23 cellular contexts compared by ENCODE assay signal in genomic region chr17:49760296-49760695, GRCh38. TPM values are rescaled to one million over a fixed set of nuclear protein-coding genes. Genes with fewer than 3 reads are reported as not detected.
DNase-seq lines count a peak whose midpoint lies in the region; ATAC-seq, FAIRE-seq and TF ChIP-seq lines count a peak whose summit lies in the region.
"Had no signal": no experiment of that assay in that cellular context is flagged by ENCODE, and none has a peak within 500 bp of the region (broad histone marks: within the 10 kb centered on the region; RNA-seq: fewer than 3 reads in every experiment).

No MANE protein-coding gene starts in this region.

- H3K27me3 ChIP-seq in KMS-11 (ENCODE audit: insufficient read depth, low read depth) (no peaks in the 10 kb centered on the region), K562 (ENCODE audit: control insufficient read depth in 2 of 2, insufficient read depth in 2 of 2, low read length in 2 of 2) (no peaks in the 10 kb centered on the region), Peyer's patch (no peaks in the 10 kb centered on the region), esophagus muscularis mucosa (no peaks in the 10 kb centered on the region)
- H3K27me3 ChIP-seq: heart left ventricle had no signal

- H3K4me1 ChIP-seq in KMS-11 (ENCODE audit: low read depth, poor library complexity, severe bottlenecking) (peaks cover 79% of the 10 kb centered on the region), K562 (replicated peaks in 1 of 2; ENCODE audit: control insufficient read depth in 2 of 2, insufficient read depth in 2 of 2, low read length in 2 of 2) (peaks cover 20 to 58% of the 10 kb centered on the region in 2 experiments), Peyer's patch (peaks cover 0 to 27% (median 8%) of the 10 kb centered on the region in 4 donors), esophagus muscularis mucosa (peaks cover 25 to 80% (median 70%) of the 10 kb centered on the region in 4 donors)

- no peaks in the 10 kb centered on the region; the same call in 1 of the 2 replicates for H3K9me3 ChIP-seq in K562 (replicated peaks; ENCODE audit: control insufficient read depth, insufficient read depth, low read depth, low read length)
- no peaks in the 10 kb centered on the region for H3K9me3 ChIP-seq in Peyer's patch
- no peaks in the 10 kb centered on the region for H3K9me3 ChIP-seq in esophagus muscularis mucosa
- H3K9me3 ChIP-seq: heart left ventricle had no signal

- H3K9me3 Mint-ChIP-seq in activated naive CD8-positive, alpha-beta T cell (ENCODE audit: low read depth), result no peaks in the 10 kb centered on the region
- no peaks in the 10 kb centered on the region for H3K9me3 Mint-ChIP-seq in activated naive CD8-positive, alpha-beta T cell treated with anti-CD3 and anti-CD28 coated beads for 36 hours
- H3K9me3 Mint-ChIP-seq in stimulated activated memory B cell treated with anti-CD40 and anti-IgM and Interleukin-4, amounts not matched to agents 10 μg/mL and 1 μg/mL and 100 μg/mL, for 72 hours, result no peaks in the 10 kb centered on the region
- H3K9me3 Mint-ChIP-seq in endothelial cell (ENCODE audit: unreplicated experiment), result no peaks in the 10 kb centered on the region

- H3K4me2 ChIP-seq in KMS-11 (peak overlapping the region; percentile 98), K562 (ENCODE audit: insufficient read depth, low read length) (peak overlapping the region; percentile 97)

- TF ChIP-seq CTCF in KMS-11 (conservative IDR thresholded peaks at IDR 0.05; ENCODE audit: low read depth, low read length), result no peak
- TF ChIP-seq CTCF in K562 (IDR thresholded peaks at IDR 0.05 in 2 of 3, conservative IDR thresholded peaks at IDR 0.05 in 1 of 3; ENCODE audit: insufficient read depth in 2 of 3, low read depth in 1 of 3, low read length in 3 of 3), result no peak
- TF ChIP-seq CTCF in Peyer's patch (IDR thresholded peaks at IDR 0.05), result no peak
- no peak for TF ChIP-seq CTCF in endothelial cell (IDR thresholded peaks at IDR 0.05; ENCODE audit: unreplicated experiment)
- TF ChIP-seq CTCF in esophagus muscularis mucosa (IDR thresholded peaks at IDR 0.05), result no peak

- no peak for ATAC-seq in K562
- ATAC-seq in stimulated activated memory B cell treated with anti-CD40 and anti-IgM and Interleukin-4, amounts not matched to agents 10 μg/mL and 1 μg/mL and 100 μg/mL, for 72 hours, result no peak
- ATAC-seq: heart left ventricle, left lobe of liver had no signal

- no peak for TF ChIP-seq POLR2A in K562 (conservative IDR thresholded peaks at IDR 0.05)
- TF ChIP-seq POLR2A in Peyer's patch (IDR thresholded peaks at IDR 0.05), result no peak
- no peak for TF ChIP-seq POLR2A in esophagus muscularis mucosa (IDR thresholded peaks at IDR 0.05; ENCODE audit: low read depth)

- no peak for DNase-seq in activated naive CD8-positive, alpha-beta T cell treated with anti-CD3 and anti-CD28 coated beads for 36 hours
- no peak for DNase-seq in K562 (ENCODE audit: extremely low read depth in 1 of 4, low spot score in 3 of 4)
- DNase-seq in Peyer's patch, result no peak
- no peak for DNase-seq in endothelial cell (ENCODE audit: low spot score)
- no peak for DNase-seq in esophagus muscularis mucosa (ENCODE audit: extremely low spot score)
- DNase-seq: activated naive CD4-positive, alpha-beta T cell; brain microvascular endothelial cell; Calu3; EL; HCEC 1CT; heart left ventricle; midbrain; NCI-H1092 treated with DMSO at 0.1 percent for 48 hours; NCI-H2029; NCI-H446; stimulated activated CD4-positive, alpha-beta T cell treated with anti-CD3 and anti-CD28 coated beads, Interleukin-4, amount 100 ng/mL, for 24 hours; T1000 had no signal

- CTCF ChIA-PET in K562 (lab: Yijun Ruan, JAX; ENCODE audit: low intra/inter-chr PET ratio), result no interaction called here

- H4K20me1 ChIP-seq in KMS-11 (ENCODE audit: insufficient read depth), result peaks cover 4% of the 10 kb centered on the region; the same call in 1 of the 2 replicates
- peaks cover 29% of the 10 kb centered on the region for H4K20me1 ChIP-seq in K562 (replicated peaks; ENCODE audit: control insufficient read depth, insufficient read depth, low read length)

- H3K27ac ChIP-seq in KMS-11, result peak overlapping the region; percentile 52; the same call in 1 of the 2 replicates
- H3K27ac ChIP-seq in K562 (ENCODE audit: extremely low read depth, low read depth, low read length), result peak overlapping the region; percentile 58
- H3K27ac ChIP-seq in Peyer's patch, result no peak overlapping the region
- H3K27ac ChIP-seq in esophagus muscularis mucosa (replicated peaks in 1 of 4), result peak overlapping the region in 2 of 4 donors; percentile 90
- H3K27ac ChIP-seq: brain microvascular endothelial cell had no signal

- POLR2A ChIA-PET in K562 (lab: Yijun Ruan, JAX), result interaction anchor here (0.6 to 1.6 kb wide), 4 partner anchors 8 to 38 kb away, joined by 4 to 5 read pairs (median 5); no protein-coding TSS in a partner anchor

- H2AFZ ChIP-seq in KMS-11 (ENCODE audit: low read depth), result no peak overlapping the region
- no peak overlapping the region for H2AFZ ChIP-seq in K562 (ENCODE audit: low read depth, low read length)

- H3K4me1 Mint-ChIP-seq in activated naive CD8-positive, alpha-beta T cell (ENCODE audit: low read depth), result peaks cover 80% of the 10 kb centered on the region
- H3K4me1 Mint-ChIP-seq in activated naive CD8-positive, alpha-beta T cell treated with anti-CD3 and anti-CD28 coated beads for 36 hours, result peaks cover 75% of the 10 kb centered on the region
- H3K4me1 Mint-ChIP-seq in stimulated activated memory B cell treated with anti-CD40 and anti-IgM and Interleukin-4, amounts not matched to agents 10 μg/mL and 1 μg/mL and 100 μg/mL, for 72 hours, result peaks cover 82% of the 10 kb centered on the region
- H3K4me1 Mint-ChIP-seq in endothelial cell (ENCODE audit: unreplicated experiment), result peaks cover 12% of the 10 kb centered on the region

- H3K36me3 Mint-ChIP-seq in activated naive CD8-positive, alpha-beta T cell, result no peaks in the 10 kb centered on the region
- H3K36me3 Mint-ChIP-seq in activated naive CD8-positive, alpha-beta T cell treated with anti-CD3 and anti-CD28 coated beads for 36 hours, result peaks cover 18% of the 10 kb centered on the region
- H3K36me3 Mint-ChIP-seq in stimulated activated memory B cell treated with anti-CD40 and anti-IgM and Interleukin-4, amounts not matched to agents 10 μg/mL and 1 μg/mL and 100 μg/mL, for 72 hours, result peaks cover 12% of the 10 kb centered on the region
- H3K36me3 Mint-ChIP-seq in endothelial cell (ENCODE audit: low read depth, unreplicated experiment), result no peaks in the 10 kb centered on the region

- peaks cover 85% of the 10 kb centered on the region for H3K79me2 ChIP-seq in KMS-11 (ENCODE audit: insufficient read depth, low read depth)
- H3K79me2 ChIP-seq in K562 (ENCODE audit: control insufficient read depth, insufficient read depth, low read length), result peaks cover 84% of the 10 kb centered on the region

- TF ChIP-seq RAD21 in K562 (CRISPR knock-in tag; conservative IDR thresholded peaks at IDR 0.05 in 1 of 2, IDR thresholded peaks at IDR 0.05 in 1 of 2), result no peak

- no peak for FAIRE-seq in K562 (lab: Jason Lieb, UNC)
- FAIRE-seq: colon, endometrium had no signal

- H3K36me3 ChIP-seq in KMS-11 (ENCODE audit: insufficient read depth) (no peaks in the 10 kb centered on the region), K562 (ENCODE audit: control insufficient read depth, insufficient read depth, low read length) (peaks cover 55% of the 10 kb centered on the region), Peyer's patch (no peaks in the 10 kb centered on the region), esophagus muscularis mucosa (peaks cover 0 to 6% (median 2%) of the 10 kb centered on the region in 4 donors)
- H3K36me3 ChIP-seq: brain microvascular endothelial cell had no signal

- in situ Hi-C loops in K562 (cut with MboI), result no loop called here

- no peak overlapping the region for H3K4me3 ChIP-seq in KMS-11 (IDR thresholded peaks at IDR 0.05; ENCODE audit: insufficient read depth, low read depth, low read length)
- H3K4me3 ChIP-seq in K562, result peak overlapping the region; percentile 69; the same call in 1 of the 2 replicates
- H3K4me3 ChIP-seq in Peyer's patch, result no peak overlapping the region
- H3K4me3 ChIP-seq in esophagus muscularis mucosa, result no peak overlapping the region
- H3K4me3 ChIP-seq: heart left ventricle had no signal

- peak overlapping the region; percentile 38 for H3K4me3 Mint-ChIP-seq in activated naive CD8-positive, alpha-beta T cell
- H3K4me3 Mint-ChIP-seq in activated naive CD8-positive, alpha-beta T cell treated with anti-CD3 and anti-CD28 coated beads for 36 hours, result no peak overlapping the region
- no peak overlapping the region for H3K4me3 Mint-ChIP-seq in stimulated activated memory B cell treated with anti-CD40 and anti-IgM and Interleukin-4, amounts not matched to agents 10 μg/mL and 1 μg/mL and 100 μg/mL, for 72 hours
- no peak overlapping the region for H3K4me3 Mint-ChIP-seq in endothelial cell (ENCODE audit: unreplicated experiment)

- TF ChIP-seq EP300 in K562 (IDR thresholded peaks at IDR 0.05; ENCODE audit: low read length), result no peak
- TF ChIP-seq EP300 in esophagus muscularis mucosa (IDR thresholded peaks at IDR 0.05), result no peak

- peak overlapping the region; percentile 81 for H3K27ac Mint-ChIP-seq in activated naive CD8-positive, alpha-beta T cell
- H3K27ac Mint-ChIP-seq in activated naive CD8-positive, alpha-beta T cell treated with anti-CD3 and anti-CD28 coated beads for 36 hours, result no peak overlapping the region
- peak overlapping the region; percentile 63 for H3K27ac Mint-ChIP-seq in stimulated activated memory B cell treated with anti-CD40 and anti-IgM and Interleukin-4, amounts not matched to agents 10 μg/mL and 1 μg/mL and 100 μg/mL, for 72 hours
- H3K27ac Mint-ChIP-seq in endothelial cell (ENCODE audit: unreplicated experiment), result no peak overlapping the region

- no peaks in the 10 kb centered on the region for H3K27me3 Mint-ChIP-seq in activated naive CD8-positive, alpha-beta T cell
- no peaks in the 10 kb centered on the region for H3K27me3 Mint-ChIP-seq in activated naive CD8-positive, alpha-beta T cell treated with anti-CD3 and anti-CD28 coated beads for 36 hours
- H3K27me3 Mint-ChIP-seq in stimulated activated memory B cell treated with anti-CD40 and anti-IgM and Interleukin-4, amounts not matched to agents 10 μg/mL and 1 μg/mL and 100 μg/mL, for 72 hours, result no peaks in the 10 kb centered on the region
- peaks cover 3% of the 10 kb centered on the region for H3K27me3 Mint-ChIP-seq in endothelial cell (ENCODE audit: unreplicated experiment)

- H3K9ac ChIP-seq in KMS-11 (no peak overlapping the region; the same call in 1 of the 2 replicates), K562 (ENCODE audit: insufficient read depth in 1 of 2, low read depth in 2 of 2, low read length in 2 of 2) (peak overlapping the region in 1 of 2 experiments; percentile 61; a peak in 2 of 4 replicates)

- no TSS peak for BruUV-seq in K562 (replicated peaks; lab: Mats Ljungman, UMichigan)

- WGBS in K562 (ENCODE audit: insufficient coverage, low coverage, missing lambda C conversion rate), result 33% methylated on average over 1 of the region's 1 CpG
- WGBS in esophagus muscularis mucosa, result 74% methylated on average over 1 of the region's 1 CpG

- peaks cover 12% of the 10 kb centered on the region for H3K9me1 ChIP-seq in K562 (ENCODE audit: control insufficient read depth, insufficient read depth, low read length)

- intact Hi-C loops in K562 (cut with micrococcal nuclease) (no loop called here), esophagus muscularis mucosa (cut with DNase I) (loop anchor here (5.0 kb wide), 1 partner anchor 33 kb away; no protein-coding TSS in a partner anchor)

RNA-seq across cellular contexts. Expression of gene FAM117A, which starts 3.6 kb away (rescaled TPM):
- total RNA-seq in activated naive CD8-positive, alpha-beta T cell treated with anti-CD3 and anti-CD28 coated beads for 36 hours, result 10 to 100 TPM; 16.2 to 16.4 TPM
- total RNA-seq in K562 (2011; cell fraction: chromatin; rRNA removed; ENCODE audit: low replicate concordance), result 36.1 and 63.6 TPM in 2 replicates
- total RNA-seq in K562 (2011; cell fraction: nucleolus; rRNA removed), result 46.1 and 47.4 TPM in 2 replicates
- total RNA-seq in K562 (2011; cell fraction: nucleoplasm; rRNA removed), result 43.6 and 73.7 TPM in 2 replicates
- total RNA-seq in K562 (2014; rRNA removed) (36.6 and 53.7 TPM in 2 replicates), K562 (2014; rRNA removed; fragmentation: Illumina TruSeq; extraction: Trizol) (17.2 and 17.4 TPM in 2 replicates), K562 (2015; rRNA removed; fragmentation: Illumina TruSeq; extraction: Trizol) (29.9 and 31.6 TPM in 2 replicates), K562 (2021) (57.1 and 60.6 TPM in 2 replicates), Peyer's patch (10 to 100 TPM in 1 of 4 donors, 1 to 10 TPM in 3; 6.5 to 16.5 (median 9.4) TPM), endothelial cell (ENCODE audit: unreplicated experiment) (9.2 TPM), esophagus muscularis mucosa (10 to 100 TPM; 13.3 to 33.0 (median 24.8) TPM)
- polyA plus RNA-seq in K562 (2011; rRNA removed) (40.4 and 70.5 TPM in 2 replicates), K562 (2014; fragmentation: Illumina TruSeq; extraction: Trizol) (78.9 and 79.7 TPM in 2 replicates), K562 (2014; fragmentation: Nextera tagmentation; extraction: Ambion mirVana) (1 to 10 TPM; 3.1 to 4.7 TPM), K562 (2014; rRNA removed) (62.9 and 65.9 TPM in 2 replicates)
- polyA plus RNA-seq in K562 (2011; cell fraction: cytosol; rRNA removed), result 42.0 and 64.7 TPM in 2 replicates
- 39.9 and 55.6 TPM in 2 replicates for polyA plus RNA-seq in K562 (2011; cell fraction: nucleus; rRNA removed)
- polyA plus RNA-seq in K562 (2012), result 40.1 and 94.9 TPM in 2 replicates
- 19.7 and 22.8 TPM in 2 replicates for polyA minus RNA-seq in K562 (2011; rRNA and poly(A)+ RNA removed)
- polyA minus RNA-seq in K562 (2011; cell fraction: cytosol; rRNA and poly(A)+ RNA removed), result 29.9 and 30.1 TPM in 2 replicates
- polyA minus RNA-seq in K562 (2011; cell fraction: nucleus; rRNA and poly(A)+ RNA removed), result 22.2 and 22.9 TPM in 2 replicates

RNA-seq across cellular contexts. Expression of gene KAT7, which starts 28.2 kb away (rescaled TPM):
- 10 to 100 TPM; 65.9 to 67.2 TPM for total RNA-seq in activated naive CD8-positive, alpha-beta T cell treated with anti-CD3 and anti-CD28 coated beads for 36 hours
- total RNA-seq in K562 (2011; cell fraction: chromatin; rRNA removed; ENCODE audit: low replicate concordance), result 98.7 and 143 TPM in 2 replicates
- 42.4 and 42.8 TPM in 2 replicates for total RNA-seq in K562 (2011; cell fraction: nucleolus; rRNA removed)
- 98.0 and 135 TPM in 2 replicates for total RNA-seq in K562 (2011; cell fraction: nucleoplasm; rRNA removed)
- total RNA-seq in K562 (2014; rRNA removed) (26.6 and 34.8 TPM in 2 replicates), K562 (2014; rRNA removed; fragmentation: Illumina TruSeq; extraction: Trizol) (37.7 and 42.2 TPM in 2 replicates), K562 (2015; rRNA removed; fragmentation: Illumina TruSeq; extraction: Trizol) (35.6 and 36.1 TPM in 2 replicates), K562 (2021) (52.8 and 57.3 TPM in 2 replicates), Peyer's patch (10 to 100 TPM; 44.3 to 50.9 (median 45.3) TPM), endothelial cell (ENCODE audit: unreplicated experiment) (307 TPM), esophagus muscularis mucosa (10 to 100 TPM; 29.5 to 48.1 (median 43.4) TPM)
- polyA plus RNA-seq in K562 (2011; rRNA removed) (20.6 and 39.3 TPM in 2 replicates), K562 (2014; fragmentation: Illumina TruSeq; extraction: Trizol) (36.1 and 39.1 TPM in 2 replicates), K562 (2014; fragmentation: Nextera tagmentation; extraction: Ambion mirVana) (10 to 100 TPM; 10.8 to 10.9 TPM), K562 (2014; rRNA removed) (18.3 and 20.5 TPM in 2 replicates)
- polyA plus RNA-seq in K562 (2011; cell fraction: cytosol; rRNA removed), result 14.3 and 28.7 TPM in 2 replicates
- 53.9 and 59.1 TPM in 2 replicates for polyA plus RNA-seq in K562 (2011; cell fraction: nucleus; rRNA removed)
- polyA plus RNA-seq in K562 (2012), result 24.3 and 34.3 TPM in 2 replicates
- polyA minus RNA-seq in K562 (2011; rRNA and poly(A)+ RNA removed), result 52.7 and 64.3 TPM in 2 replicates
- 34.6 and 39.4 TPM in 2 replicates for polyA minus RNA-seq in K562 (2011; cell fraction: cytosol; rRNA and poly(A)+ RNA removed)
- polyA minus RNA-seq in K562 (2011; cell fraction: nucleus; rRNA and poly(A)+ RNA removed), result 31.5 and 52.3 TPM in 2 replicates

RNA-seq across cellular contexts. Expression of gene SLC35B1, which starts 52.5 kb away (rescaled TPM):
- total RNA-seq in activated naive CD8-positive, alpha-beta T cell treated with anti-CD3 and anti-CD28 coated beads for 36 hours, result 10 to 100 TPM; 58.6 to 63.8 TPM
- total RNA-seq in K562 (2011; cell fraction: chromatin; rRNA removed; ENCODE audit: low replicate concordance), result 115 and 192 TPM in 2 replicates
- 145 and 163 TPM in 2 replicates for total RNA-seq in K562 (2011; cell fraction: nucleolus; rRNA removed)
- total RNA-seq in K562 (2011; cell fraction: nucleoplasm; rRNA removed), result 170 and 177 TPM in 2 replicates
- total RNA-seq in K562 (2014; rRNA removed) (51.4 and 58.8 TPM in 2 replicates), K562 (2014; rRNA removed; fragmentation: Illumina TruSeq; extraction: Trizol) (76.4 and 77.1 TPM in 2 replicates), K562 (2015; rRNA removed; fragmentation: Illumina TruSeq; extraction: Trizol) (64.1 and 74.2 TPM in 2 replicates), K562 (2021) (66.2 and 66.3 TPM in 2 replicates), Peyer's patch (100 to 1,000 TPM in 1 of 4 donors, 10 to 100 TPM in 3; 42.1 to 115 (median 78.2) TPM), endothelial cell (ENCODE audit: unreplicated experiment) (84.3 TPM), esophagus muscularis mucosa (10 to 100 TPM; 17.0 to 25.3 (median 18.4) TPM)
- polyA plus RNA-seq in K562 (2011; rRNA removed) (87.9 and 103 TPM in 2 replicates), K562 (2014; fragmentation: Illumina TruSeq; extraction: Trizol) (70.7 and 71.3 TPM in 2 replicates), K562 (2014; fragmentation: Nextera tagmentation; extraction: Ambion mirVana) (10 to 100 TPM; 62.0 to 64.4 TPM), K562 (2014; rRNA removed) (53.4 and 54.3 TPM in 2 replicates)
- 75.0 and 110 TPM in 2 replicates for polyA plus RNA-seq in K562 (2011; cell fraction: cytosol; rRNA removed)
- polyA plus RNA-seq in K562 (2011; cell fraction: nucleus; rRNA removed), result 141 and 182 TPM in 2 replicates
- 67.9 and 71.4 TPM in 2 replicates for polyA plus RNA-seq in K562 (2012)
- polyA minus RNA-seq in K562 (2011; rRNA and poly(A)+ RNA removed), result 58.8 and 75.1 TPM in 2 replicates
- 43.5 and 45.8 TPM in 2 replicates for polyA minus RNA-seq in K562 (2011; cell fraction: cytosol; rRNA and poly(A)+ RNA removed)
- polyA minus RNA-seq in K562 (2011; cell fraction: nucleus; rRNA and poly(A)+ RNA removed), result 41.2 and 65.6 TPM in 2 replicates

Comparison
In these comparisons a context has a peak if more than half of its experiments do, and no peak if none do; other contexts are left out.
1. H3K27ac Mint-ChIP-seq: peak in activated naive CD8-positive, alpha-beta T cell (single experiment) and stimulated activated memory B cell treated with anti-CD40 and anti-IgM and Interleukin-4, amounts not matched to agents 10 μg/mL and 1 μg/mL and 100 μg/mL, for 72 hours (single experiment); none in activated naive CD8-positive, alpha-beta T cell treated with anti-CD3 and anti-CD28 coated beads for 36 hours (single experiment) and endothelial cell (single experiment).
2. H3K27ac ChIP-seq: peak in KMS-11 (single experiment) and K562 (single experiment); none in Peyer's patch (0 of 4).